17 cellular contexts compared by ENCODE assay signal in the genomic region with DNA sequence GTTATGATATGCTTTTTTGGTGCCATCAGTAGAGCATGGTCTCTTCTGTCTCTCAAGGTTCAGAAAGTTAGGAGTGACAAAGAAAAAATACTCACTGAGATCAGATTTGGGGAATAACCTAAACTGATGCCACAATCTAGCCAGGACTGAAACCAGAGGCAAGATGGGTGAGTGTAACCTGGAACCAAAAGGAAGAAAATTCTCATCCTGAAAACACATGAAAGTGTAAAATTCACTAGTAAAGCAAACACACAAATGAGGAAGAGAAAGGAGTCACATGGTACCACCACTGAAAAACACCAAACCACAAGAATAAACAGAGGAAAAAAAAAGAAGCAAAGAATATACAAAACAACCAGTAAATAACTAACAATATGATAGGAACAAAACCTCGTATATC.
DNase-seq lines count a peak whose midpoint lies in the region; ATAC-seq and FAIRE-seq lines count a peak whose summit lies in the region.
"Had no signal": no experiment of that assay in that cellular context is flagged by ENCODE, and none has a peak within 500 bp of the region (broad histone marks: within the 10 kb centered on the region; RNA-seq: fewer than 3 reads in every experiment).

No MANE protein-coding gene starts in this region.

- no peaks in the 10 kb centered on the region for H3K36me3 Mint-ChIP-seq in IgD-negative memory B cell

- in situ Hi-C loops in G401 (cut with HindIII; ENCODE audit: low sequenced_read_pairs), result no loop called here

- DNase-seq in midbrain (lab: John Stamatoyannopoulos, UW), result no peak
- DNase-seq in G401 (ENCODE audit: low spot score), result no peak
- DNase-seq in frontal cortex (ENCODE audit: low spot score in 2 of 2), result no peak
- DNase-seq in substantia nigra (lab: John Stamatoyannopoulos, UW), result no peak
- DNase-seq: activated CD4-positive, alpha-beta T cell treated with anti-CD3 and anti-CD28 coated beads, Interleukin-2, amount 50 U/mL, for 1 hour; activated T-cell treated with anti-CD3 and anti-CD28 coated beads, Interleukin-2, amount 50 U/mL, for 72 hours; immature natural killer cell; NCI-H1048; SJCRH30; T-helper 9 cell; testis had no signal

- H3K4me1 Mint-ChIP-seq in IgD-negative memory B cell, result peaks cover 7 to 12% (median 11%) of the 10 kb centered on the region in 3 donors
- H3K4me1 Mint-ChIP-seq: immature natural killer cell had no signal

- no peak overlapping the region for H3K27ac ChIP-seq in substantia nigra (ENCODE audit: low read depth, low read length, poor library complexity, severe bottlenecking)
- H3K27ac ChIP-seq: SJCRH30, testis had no signal

- peaks cover 4% of the 10 kb centered on the region for H3K27me3 Mint-ChIP-seq in IgD-negative memory B cell

- ATAC-seq in GM18519 (IDR thresholded peaks at IDR 0.05; ENCODE audit: low FRiP score, unreplicated experiment) (peak; percentile 52), GM21423 (IDR thresholded peaks at IDR 0.05; ENCODE audit: unreplicated experiment) (peak; percentile 77), HG02884 (IDR thresholded peaks at IDR 0.05; ENCODE audit: unreplicated experiment) (peak; percentile 53)
- ATAC-seq: activated T-cell treated with anti-CD3 and anti-CD28 coated beads, Interleukin-2, amount 50 U/mL, for 72 hours had no signal

- H3K4me3 Mint-ChIP-seq in IgD-negative memory B cell, result peak overlapping the region in 3 of 4 donors; percentile 10 to 79 (median 66)
- H3K4me3 Mint-ChIP-seq: activated T-cell treated with anti-CD3 and anti-CD28 coated beads, Interleukin-2, amount 50 U/mL, for 72 hours; immature natural killer cell; neural crest cell had no signal

- H3K27ac Mint-ChIP-seq in IgD-negative memory B cell, result peak overlapping the region in 2 of 3 donors; percentile 40 to 41
- H3K27ac Mint-ChIP-seq: activated T-cell treated with anti-CD3 and anti-CD28 coated beads, Interleukin-2, amount 50 U/mL, for 72 hours; immature natural killer cell had no signal

- FAIRE-seq in frontal cortex (lab: Jason Lieb, UNC), result no peak
- FAIRE-seq: endothelial cell of umbilical vein had no signal

- peaks cover 0 to 5% (median 1%) of the 10 kb centered on the region in 3 donors for H3K9me3 Mint-ChIP-seq in IgD-negative memory B cell
- H3K9me3 Mint-ChIP-seq: activated T-cell treated with anti-CD3 and anti-CD28 coated beads, Interleukin-2, amount 50 U/mL, for 72 hours; immature natural killer cell had no signal
